In genomic region chr17:67221062-67221998, GRCh38 we compare ENCODE assay signal across 8 cellular contexts. TPM values are rescaled to one million over a fixed set of nuclear protein-coding genes. Genes with fewer than 3 reads are reported as not detected.
DNase-seq lines count a peak whose midpoint lies in the region; ATAC-seq and TF ChIP-seq lines count a peak whose summit lies in the region.

No MANE protein-coding gene starts in this region.

- TF ChIP-seq CTCF in GM12875 (IDR thresholded peaks at IDR 0.05; ENCODE audit: borderline replicate concordance, insufficient read depth, low read depth, low read length) (0 out of 2 replicates have a peak, but pooled peaks have one; percentile 30), OCI-LY7 (conservative IDR thresholded peaks at IDR 0.05; ENCODE audit: low read length) (peak; percentile 75), colonic mucosa (IDR thresholded peaks at IDR 0.05) (peak; percentile 28), mesothelial cell of epicardium (IDR thresholded peaks at IDR 0.05; ENCODE audit: unreplicated experiment) (no peak)

- H3K27ac ChIP-seq in OCI-LY7 (ENCODE audit: low read depth, low read length, poor library complexity, severe bottlenecking) (no peak overlapping the region), colonic mucosa (no peak overlapping the region)

- CTCF ChIA-PET in OCI-LY7 (lab: Charles Lee; ENCODE audit: unreplicated experiment), result no interaction called here

- H3K9me2 ChIP-seq in OCI-LY7 (ENCODE audit: insufficient read depth, low read length), result no peaks in the 10 kb centered on the region

- peaks cover 6% of the 10 kb centered on the region; the same call in 1 of the 2 replicates for H3K79me2 ChIP-seq in OCI-LY7 (ENCODE audit: insufficient read depth, low read depth, low read length)

- DNase-seq in AG20443 (ENCODE audit: low spot score), result peak; percentile 55
- peak; percentile 30 for DNase-seq in OCI-LY7 (ENCODE audit: low spot score)
- DNase-seq in colonic mucosa, result no peak
- no peak for DNase-seq in mesothelial cell of epicardium (ENCODE audit: low spot score in 2 of 2, unreplicated experiment in 2 of 2)
- no peak for DNase-seq in stimulated activated CD4-positive, alpha-beta T cell treated with anti-CD3 and anti-CD28 coated beads, Interleukin-2, amount 100 ng/mL, for 48 hours

- no peaks in the 10 kb centered on the region for H3K27me3 ChIP-seq in colonic mucosa

- no TSS peak for BruUV-seq in OCI-LY7 (replicated peaks; lab: Mats Ljungman, UMichigan)

- no peak overlapping the region for H3K4me2 ChIP-seq in OCI-LY7 (ENCODE audit: low read length)

- H3K36me3 Mint-ChIP-seq in mesothelial cell of epicardium, result peaks cover 30% of the 10 kb centered on the region
- H3K36me3 Mint-ChIP-seq in activated T-helper 17 cell treated with anti-CD3 and anti-CD28 coated beads, Interleukin-2, amount 50 U/mL, for 72 hours (ENCODE audit: low read depth), result peaks cover 50% of the 10 kb centered on the region

- no peaks in the 10 kb centered on the region for H3K4me1 ChIP-seq in OCI-LY7 (ENCODE audit: insufficient read depth, low read length, poor library complexity, severe bottlenecking)
- no peaks in the 10 kb centered on the region for H3K4me1 ChIP-seq in colonic mucosa

- H3K27ac Mint-ChIP-seq in mesothelial cell of epicardium, result peak overlapping the region; percentile 47
- no peak overlapping the region for H3K27ac Mint-ChIP-seq in activated T-helper 17 cell treated with anti-CD3 and anti-CD28 coated beads, Interleukin-2, amount 50 U/mL, for 72 hours

- H3K27me3 Mint-ChIP-seq in mesothelial cell of epicardium (ENCODE audit: low read depth), result no peaks in the 10 kb centered on the region
- no peaks in the 10 kb centered on the region for H3K27me3 Mint-ChIP-seq in activated T-helper 17 cell treated with anti-CD3 and anti-CD28 coated beads, Interleukin-2, amount 50 U/mL, for 72 hours

- POLR2A ChIA-PET in OCI-LY7 (lab: Charles Lee), result interaction anchor here (0.6 to 0.9 kb wide), 3 partner anchors 31 to 961 kb away, joined by 3 to 5 read pairs (median 3); no protein-coding TSS in a partner anchor

- H3K4me3 ChIP-seq in GM12875 (ENCODE audit: low read depth, low read length) (no peak overlapping the region), OCI-LY7 (ENCODE audit: low read depth, low read length, poor library complexity, severe bottlenecking) (no peak overlapping the region), colonic mucosa (no peak overlapping the region)

- H3K9ac ChIP-seq in colonic mucosa (ENCODE audit: low read depth in 2 of 2, low read length in 2 of 2), result no peak overlapping the region

- peaks cover 72% of the 10 kb centered on the region for H3K36me3 ChIP-seq in OCI-LY7 (ENCODE audit: insufficient read depth, low read length)
- no peaks in the 10 kb centered on the region for H3K36me3 ChIP-seq in colonic mucosa

- H4K20me1 ChIP-seq in OCI-LY7 (ENCODE audit: insufficient read depth, low read length), result no peaks in the 10 kb centered on the region

- no peak for ATAC-seq in HG03095 (IDR thresholded peaks at IDR 0.05; ENCODE audit: unreplicated experiment)
- no peak for ATAC-seq in activated T-helper 17 cell treated with anti-CD3 and anti-CD28 coated beads, Interleukin-2, amount 50 U/mL, for 72 hours (replicated peaks)

- H3K9me3 Mint-ChIP-seq in mesothelial cell of epicardium, result no peaks in the 10 kb centered on the region
- peaks cover 8% of the 10 kb centered on the region for H3K9me3 Mint-ChIP-seq in activated T-helper 17 cell treated with anti-CD3 and anti-CD28 coated beads, Interleukin-2, amount 50 U/mL, for 72 hours

- peaks cover 22% of the 10 kb centered on the region for H3K4me1 Mint-ChIP-seq in mesothelial cell of epicardium
- peaks cover 32% of the 10 kb centered on the region for H3K4me1 Mint-ChIP-seq in activated T-helper 17 cell treated with anti-CD3 and anti-CD28 coated beads, Interleukin-2, amount 50 U/mL, for 72 hours

- intact Hi-C loops in OCI-LY7 (cut with micrococcal nuclease; ENCODE audit: unreplicated experiment) (loop anchor here (2.0 kb wide), 1 partner anchor 71 kb away; no protein-coding TSS in a partner anchor), colonic mucosa (cut with DNase I) (loop anchor here (5.0 kb wide), 1 partner anchor 71 kb away; no protein-coding TSS in a partner anchor)

- H3K9me3 ChIP-seq in OCI-LY7 (ENCODE audit: low read length) (peaks cover 5% of the 10 kb centered on the region; the same call in 1 of the 2 replicates), colonic mucosa (no peaks in the 10 kb centered on the region)

- no peak overlapping the region for H2AFZ ChIP-seq in OCI-LY7 (ENCODE audit: low read length)

- H3K4me3 Mint-ChIP-seq in mesothelial cell of epicardium, result no peak overlapping the region
- H3K4me3 Mint-ChIP-seq in activated T-helper 17 cell treated with anti-CD3 and anti-CD28 coated beads, Interleukin-2, amount 50 U/mL, for 72 hours, result no peak overlapping the region

RNA-seq across cellular contexts. Expression of gene HELZ, which starts 23.7 kb away (rescaled TPM):
- total RNA-seq in OCI-LY7 (2014; rRNA removed; shearing (Covaris generic)), result 28.1 and 33.9 TPM in 2 replicates
- total RNA-seq in OCI-LY7 (2022) (56.8 and 58.9 TPM in 2 replicates), colonic mucosa (10 to 100 TPM; 38.6 to 55.9 TPM), mesothelial cell of epicardium (84.1 to 86.6 TPM (median 85.6 TPM) in 3 replicates)
- total RNA-seq in activated T-helper 17 cell treated with anti-CD3 and anti-CD28 coated beads, Interleukin-2, amount 50 U/mL, for 72 hours, result 100 to 1,000 TPM in 1 of 2 donors, 10 to 100 TPM in 1; 81.9 to 117 TPM

Comparison
In these comparisons a context has a peak if more than half of its experiments do, and no peak if none do; other contexts are left out.
1. DNase-seq: peak in AG20443 (single experiment) and OCI-LY7 (single experiment); none in colonic mucosa (single experiment), mesothelial cell of epicardium (0 of 2) and stimulated activated CD4-positive, alpha-beta T cell treated with anti-CD3 and anti-CD28 coated beads, Interleukin-2, amount 100 ng/mL, for 48 hours (0 of 2).